Comparison of ENCODE assay signal across 28 cellular contexts in genomic region chr16:9800180-9800738, GRCh38.
"Had no signal": no experiment of that assay in that cellular context is flagged by ENCODE, and none has a peak within 500 bp of the region (broad histone marks: within the 10 kb centered on the region; RNA-seq: fewer than 3 reads in every experiment).

No MANE protein-coding gene starts in this region.

- H3K4me3 ChIP-seq: breast epithelium, esophagus muscularis mucosa, gastroesophageal sphincter, hepatocyte, neural progenitor cell, right atrium auricular region, thoracic aorta, uterus had no signal

- H3K79me2 ChIP-seq: hepatocyte had no signal

- H3K9me3 Mint-ChIP-seq: activated CD8-positive, alpha-beta T cell treated with anti-CD3 and anti-CD28 coated beads for 36 hours; activated naive CD8-positive, alpha-beta T cell treated with anti-CD3 and anti-CD28 coated beads, Interleukin-2, amount 50 U/mL, for 24 hours had no signal

- H3K36me3 Mint-ChIP-seq: activated naive CD4-positive, alpha-beta T cell treated with anti-CD3 and anti-CD28 coated beads, Interleukin-2, amount 50 U/mL, for 24 hours; natural killer cell; neural progenitor cell had no signal

- ATAC-seq: activated CD8-positive, alpha-beta T cell treated with anti-CD3 and anti-CD28 coated beads for 36 hours; activated naive CD8-positive, alpha-beta T cell treated with anti-CD3 and anti-CD28 coated beads, Interleukin-2, amount 50 U/mL, for 24 hours; activated T-cell treated with anti-CD3 and anti-CD28 coated beads, Interleukin-2, amount 50 U/mL, for 4 hours; activated T-helper 17 cell treated with anti-CD3 and anti-CD28 coated beads, Interleukin-2, amount 50 U/mL, for 72 hours; gastroesophageal sphincter; left colon; natural killer cell; T-helper 17 cell; WTC11 had no signal

- H3K27me3 Mint-ChIP-seq: activated CD8-positive, alpha-beta T cell treated with anti-CD3 and anti-CD28 coated beads for 36 hours; activated naive CD4-positive, alpha-beta T cell treated with anti-CD3 and anti-CD28 coated beads, Interleukin-2, amount 50 U/mL, for 24 hours; activated naive CD8-positive, alpha-beta T cell treated with anti-CD3 and anti-CD28 coated beads, Interleukin-2, amount 50 U/mL, for 24 hours; T-helper 17 cell had no signal

- H3K4me1 Mint-ChIP-seq: activated naive CD4-positive, alpha-beta T cell treated with anti-CD3 and anti-CD28 coated beads, Interleukin-2, amount 50 U/mL, for 24 hours; activated naive CD8-positive, alpha-beta T cell treated with anti-CD3 and anti-CD28 coated beads, Interleukin-2, amount 50 U/mL, for 24 hours; activated T-helper 17 cell treated with anti-CD3 and anti-CD28 coated beads, Interleukin-2, amount 50 U/mL, for 72 hours; natural killer cell; neural progenitor cell; T-helper 17 cell; WTC11 had no signal

- H3K27ac ChIP-seq: breast epithelium, esophagus muscularis mucosa, gastroesophageal sphincter, hepatocyte, neural progenitor cell, thoracic aorta had no signal

- H3K36me3 ChIP-seq: breast epithelium, esophagus muscularis mucosa, gastroesophageal sphincter, neural progenitor cell, right atrium auricular region, thoracic aorta, uterus had no signal

- H2AFZ ChIP-seq: hepatocyte, neural progenitor cell had no signal

- H3K4me3 Mint-ChIP-seq: activated CD8-positive, alpha-beta T cell treated with anti-CD3 and anti-CD28 coated beads for 36 hours; activated naive CD4-positive, alpha-beta T cell treated with anti-CD3 and anti-CD28 coated beads, Interleukin-2, amount 50 U/mL, for 24 hours; activated naive CD8-positive, alpha-beta T cell treated with anti-CD3 and anti-CD28 coated beads, Interleukin-2, amount 50 U/mL, for 24 hours; activated T-cell treated with anti-CD3 and anti-CD28 coated beads, Interleukin-2, amount 50 U/mL, for 4 hours; activated T-helper 17 cell treated with anti-CD3 and anti-CD28 coated beads, Interleukin-2, amount 50 U/mL, for 72 hours; natural killer cell; neural progenitor cell; T-helper 17 cell; WTC11 had no signal

- FAIRE-seq: keratinocyte had no signal

- DNase-seq: activated CD4-positive, alpha-beta T cell treated with anti-CD3 and anti-CD28 coated beads, Interleukin-2, amount 50 U/mL, for 1 hour; activated CD8-positive, alpha-beta T cell treated with anti-CD3 and anti-CD28 coated beads for 36 hours; activated gamma-delta T cell treated with Interleukin-2 at 50 U/mL for 16 hours; activated naive CD8-positive, alpha-beta T cell treated with anti-CD3 and anti-CD28 coated beads, Interleukin-2, amount 50 U/mL, for 24 hours; activated T-cell treated with anti-CD3 and anti-CD28 coated beads, Interleukin-2, amount 50 U/mL, for 4 hours; amygdala; central memory CD4-positive, alpha-beta T cell; left colon; midbrain; natural killer cell; occipital lobe; stimulated activated CD4-positive, alpha-beta T cell treated with anti-CD3 and anti-CD28 coated beads, Interleukin-15, amount 100 ng/mL, for 24 hours; stimulated activated CD4-positive, alpha-beta T cell treated with anti-CD3 and anti-CD28 coated beads, Interleukin-2, amount 100 ng/mL, for 24 hours; stimulated activated naive CD4-positive, alpha-beta T cell; T-helper 17 cell; trophoblast cell; uterus had no signal

- H3K9ac ChIP-seq: neural progenitor cell had no signal

- H3K9me3 ChIP-seq: breast epithelium, esophagus muscularis mucosa, gastroesophageal sphincter, right atrium auricular region, thoracic aorta, uterus had no signal

- H3K4me1 ChIP-seq: breast epithelium, gastroesophageal sphincter, neural progenitor cell, uterus had no signal

- H3K27ac Mint-ChIP-seq: activated CD8-positive, alpha-beta T cell treated with anti-CD3 and anti-CD28 coated beads for 36 hours; activated naive CD4-positive, alpha-beta T cell treated with anti-CD3 and anti-CD28 coated beads, Interleukin-2, amount 50 U/mL, for 24 hours; activated naive CD8-positive, alpha-beta T cell treated with anti-CD3 and anti-CD28 coated beads, Interleukin-2, amount 50 U/mL, for 24 hours; activated T-helper 17 cell treated with anti-CD3 and anti-CD28 coated beads, Interleukin-2, amount 50 U/mL, for 72 hours; natural killer cell; neural progenitor cell; T-helper 17 cell; WTC11 had no signal

- H3K27me3 ChIP-seq: breast epithelium, esophagus muscularis mucosa, gastroesophageal sphincter, hepatocyte, neural progenitor cell, right atrium auricular region, uterus had no signal

- H3K4me2 ChIP-seq: hepatocyte, neural progenitor cell had no signal
